13 cellular contexts compared by ENCODE assay signal in the genomic region with DNA sequence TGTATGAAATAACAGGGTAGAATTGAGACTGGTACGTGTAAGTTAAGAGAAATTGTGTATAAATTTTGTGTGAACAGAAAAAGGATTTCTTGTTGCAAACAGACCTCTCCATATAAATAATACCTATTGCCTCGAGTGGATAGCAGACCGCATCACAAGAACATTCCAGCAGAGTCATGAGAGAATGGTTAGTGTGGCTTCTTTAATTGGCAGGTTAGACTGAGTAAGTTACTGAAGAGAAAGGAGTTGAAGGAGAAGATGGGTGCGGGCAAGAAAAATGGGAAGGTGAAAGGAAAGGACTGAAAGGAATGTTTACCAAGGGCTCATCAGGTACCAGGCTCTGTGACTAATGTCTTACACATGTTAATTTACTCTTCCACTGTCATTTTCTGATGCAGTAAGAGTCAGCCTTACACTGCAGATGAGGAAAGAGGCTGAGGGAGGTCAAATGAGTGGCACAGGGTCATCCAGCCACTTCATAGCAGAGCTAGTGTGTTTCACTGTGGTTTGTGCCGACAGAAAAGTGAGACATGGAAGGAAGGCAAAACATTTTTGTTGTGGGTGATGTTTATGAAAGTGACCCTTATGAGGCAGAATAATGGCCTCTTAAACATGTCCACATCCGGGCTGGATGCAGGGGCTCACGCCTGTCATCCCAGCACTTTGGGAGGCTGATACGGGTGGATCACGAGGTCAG. TPM values are rescaled to one million over a fixed set of nuclear protein-coding genes. Genes with fewer than 3 reads are reported as not detected.
"Had no signal": no experiment of that assay in that cellular context is flagged by ENCODE, and none has a peak within 500 bp of the region (broad histone marks: within the 10 kb centered on the region; RNA-seq: fewer than 3 reads in every experiment).

No MANE protein-coding gene starts in this region.

RNA-seq across cellular contexts. Expression of a gene that starts 46.6 kb away (rescaled TPM):
- total RNA-seq: activated naive CD8-positive, alpha-beta T cell treated with anti-CD3 and anti-CD28 coated beads, Interleukin-2, amount 10 ng/mL, durations not matched to agents 7 days and 5 days; aorta; chondrocyte; gastrocnemius medialis; heart right ventricle; left lung; mucosa of descending colon; naive thymus-derived CD8-positive, alpha-beta T cell; pancreas; sigmoid colon; T-cell; thoracic aorta; ureter had no signal
